Comparison of ENCODE assay signal across 10 cellular contexts in genomic region chr11:66264893-66265292, GRCh38. TPM values are rescaled to one million over a fixed set of nuclear protein-coding genes. Genes with fewer than 3 reads are reported as not detected.
DNase-seq lines count a peak whose midpoint lies in the region; ATAC-seq and TF ChIP-seq lines count a peak whose summit lies in the region.
"Had no signal": no experiment of that assay in that cellular context is flagged by ENCODE, and none has a peak within 500 bp of the region (broad histone marks: within the 10 kb centered on the region; RNA-seq: fewer than 3 reads in every experiment).

No MANE protein-coding gene starts in this region.

- no peaks in the 10 kb centered on the region for H3K27me3 ChIP-seq in SU-DHL-6 (ENCODE audit: low read length)
- H3K27me3 ChIP-seq in thoracic aorta (replicated peaks; ENCODE audit: insufficient read depth): no peaks in the 10 kb centered on the region
- H3K27me3 ChIP-seq in vagina: no peaks in the 10 kb centered on the region

- H3K9me2 ChIP-seq in SU-DHL-6 (replicated peaks; ENCODE audit: insufficient read depth, low read length): no peaks in the 10 kb centered on the region

- no peak overlapping the region for H2AFZ ChIP-seq in SU-DHL-6 (ENCODE audit: low read depth, low read length, severe bottlenecking)

- H3K79me2 ChIP-seq in SU-DHL-6 (ENCODE audit: insufficient read depth, low read length): peaks cover 13% of the 10 kb centered on the region

- no peaks in the 10 kb centered on the region for H3K36me3 ChIP-seq in SU-DHL-6 (ENCODE audit: low read length)
- H3K36me3 ChIP-seq in thoracic aorta: peaks cover 26% of the 10 kb centered on the region
- H3K36me3 ChIP-seq in vagina: peaks cover 0 to 33% of the 10 kb centered on the region in 2 donors

- H3K4me3 ChIP-seq in SU-DHL-6 (ENCODE audit: insufficient read depth, low read length, poor library complexity, severe bottlenecking) (no peak overlapping the region), epithelial cell of proximal tubule (ENCODE audit: low read depth, low read length) (no peak overlapping the region), thoracic aorta (no peak overlapping the region), vagina (no peak overlapping the region)
- H3K4me3 ChIP-seq: HAP-1 had no signal

- ATAC-seq in thoracic aorta (ENCODE audit: insufficient number of reproducible peaks, low FRiP score, low read depth) (no peak), HG03095 (IDR thresholded peaks at IDR 0.05; ENCODE audit: unreplicated experiment) (no peak), HG03460 (IDR thresholded peaks at IDR 0.05; ENCODE audit: unreplicated experiment) (no peak)

- peak; percentile 78 for DNase-seq in activated effector memory CD4-positive, alpha-beta T cell treated with anti-CD3 and anti-CD28 coated beads, Interleukin-2, amount 50 U/mL, for 16 hours
- no peak for DNase-seq in activated effector memory CD4-positive, alpha-beta T cell treated with Interleukin-2 at 50 U/mL for 16 hours
- no peak for DNase-seq in epithelial cell of proximal tubule (ENCODE audit: low read depth)
- no peak for DNase-seq in thoracic aorta (ENCODE audit: low spot score)
- DNase-seq in vagina (ENCODE audit: extremely low spot score in 2 of 2): no peak
- DNase-seq: DMS153 had no signal

- H4K20me1 ChIP-seq in SU-DHL-6 (ENCODE audit: low read depth, low read length): no peaks in the 10 kb centered on the region

- TF ChIP-seq CTCF in SU-DHL-6 (IDR thresholded peaks at IDR 0.05; ENCODE audit: insufficient read depth, low read length, poor library complexity, severe bottlenecking): peak; percentile 68
- TF ChIP-seq CTCF in epithelial cell of proximal tubule (conservative IDR thresholded peaks at IDR 0.05; ENCODE audit: low read depth, low read length): peak; percentile 57
- TF ChIP-seq CTCF in thoracic aorta (IDR thresholded peaks at IDR 0.05): peak; percentile 16
- no peak for TF ChIP-seq CTCF in vagina (IDR thresholded peaks at IDR 0.05)

- no peak for TF ChIP-seq POLR2A in vagina (IDR thresholded peaks at IDR 0.05)

- H3F3A ChIP-seq in SU-DHL-6 (ENCODE audit: insufficient read depth): peaks cover 6% of the 10 kb centered on the region

- H3K4me1 ChIP-seq in thoracic aorta (ENCODE audit: control insufficient read depth in 1 of 2, low read depth in 2 of 2) (peaks cover 11 to 18% of the 10 kb centered on the region in 2 donors), vagina (peaks cover 20% of the 10 kb centered on the region)

- H3K4me2 ChIP-seq in SU-DHL-6 (ENCODE audit: low read depth, low read length, poor library complexity, severe bottlenecking): no peak overlapping the region

- intact Hi-C loops in vagina (cut with DNase I): no loop called here

- H3K9ac ChIP-seq in SU-DHL-6 (ENCODE audit: low read length): no peak overlapping the region

- H3K27ac ChIP-seq in SU-DHL-6 (ENCODE audit: low read depth, low read length): no peak overlapping the region
- no peak overlapping the region for H3K27ac ChIP-seq in thoracic aorta
- no peak overlapping the region for H3K27ac ChIP-seq in vagina

- H3K9me3 ChIP-seq in SU-DHL-6 (ENCODE audit: insufficient read depth, low read length) (no peaks in the 10 kb centered on the region), thoracic aorta (no peaks in the 10 kb centered on the region), vagina (no peaks in the 10 kb centered on the region)
- H3K9me3 ChIP-seq: HAP-1 had no signal

RNA-seq across cellular contexts. Expression of gene RAB1B, which starts 3.5 kb away (rescaled TPM):
- total RNA-seq in epithelial cell of proximal tubule (152 and 162 TPM in 2 replicates), thoracic aorta (10 to 100 TPM; 57.2 to 96.0 TPM), vagina (72.7 TPM)

RNA-seq across cellular contexts. Expression of gene KLC2, which starts 7.4 kb away (rescaled TPM):
- total RNA-seq in epithelial cell of proximal tubule (21.7 and 32.0 TPM in 2 replicates), thoracic aorta (10 to 100 TPM; 48.6 to 55.9 TPM), vagina (14.0 TPM)

RNA-seq across cellular contexts. Expression of gene CNIH2, which starts 13.1 kb away (rescaled TPM):
- 0.43 and 0.58 TPM in 2 replicates for total RNA-seq in epithelial cell of proximal tubule
- total RNA-seq in thoracic aorta: not detected
- total RNA-seq in vagina: 3.2 TPM

RNA-seq across cellular contexts. Expression of gene YIF1A, which starts 24.1 kb away (rescaled TPM):
- 106 and 152 TPM in 2 replicates for total RNA-seq in epithelial cell of proximal tubule
- total RNA-seq in thoracic aorta: 100 to 1,000 TPM in 1 of 2 donors, 10 to 100 TPM in 1; 65.4 to 155 TPM
- total RNA-seq in vagina: 130 TPM

RNA-seq across cellular contexts. Expression of gene TMEM151A, which starts 26.8 kb away (rescaled TPM):
- total RNA-seq in epithelial cell of proximal tubule: 0.58 TPM in 1 of 2 replicates, not detected in the other
- under 1 TPM in 1 of 2 donors, not detected in 1; 0.27 TPM for total RNA-seq in thoracic aorta
- total RNA-seq in vagina: 1.7 TPM

Comparison
In these comparisons a context has a peak if more than half of its experiments do, and no peak if none do; other contexts are left out.
1. CTCF ChIP-seq: peak in SU-DHL-6 (single experiment), epithelial cell of proximal tubule (single experiment) and thoracic aorta (single experiment); none in vagina (0 of 3).